17 cellular contexts compared by ENCODE assay signal in the genomic region with DNA sequence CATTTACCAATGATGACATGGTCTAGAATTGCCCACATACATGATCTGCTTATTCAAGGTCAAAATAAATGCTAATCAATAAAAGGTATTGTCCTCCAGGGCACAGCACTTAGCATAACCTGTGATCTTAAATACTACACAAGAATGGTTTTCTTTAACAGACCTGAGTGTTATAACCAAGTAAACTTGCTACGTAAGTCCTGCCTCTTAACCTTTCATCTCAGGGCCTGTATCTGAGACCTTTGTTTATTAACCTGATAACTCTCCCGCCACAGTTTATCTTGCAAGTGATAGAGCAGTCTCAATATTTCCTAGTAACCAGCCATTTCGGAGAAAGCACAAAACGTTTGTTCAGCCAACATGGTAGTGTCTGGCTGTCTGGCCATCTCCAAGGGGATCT.
DNase-seq lines count a peak whose midpoint lies in the region; ATAC-seq, FAIRE-seq and TF ChIP-seq lines count a peak whose summit lies in the region.
"Had no signal": no experiment of that assay in that cellular context is flagged by ENCODE, and none has a peak within 500 bp of the region (broad histone marks: within the 10 kb centered on the region; RNA-seq: fewer than 3 reads in every experiment).

No MANE protein-coding gene starts in this region.

- H3K9me1 ChIP-seq in K562 (ENCODE audit: control insufficient read depth, insufficient read depth, low read length): no peaks in the 10 kb centered on the region

- H2AFZ ChIP-seq in K562 (ENCODE audit: low read depth, low read length): no peak overlapping the region
- H2AFZ ChIP-seq in hepatocyte: no peak overlapping the region
- H2AFZ ChIP-seq: GM23338 had no signal

- TF ChIP-seq CTCF in K562 (IDR thresholded peaks at IDR 0.05 in 2 of 3, conservative IDR thresholded peaks at IDR 0.05 in 1 of 3; ENCODE audit: insufficient read depth in 2 of 3, low read depth in 1 of 3, low read length in 3 of 3) (no peak), hepatocyte (IDR thresholded peaks at IDR 0.05; ENCODE audit: poor library complexity) (no peak)

- intact Hi-C loops in K562 (cut with micrococcal nuclease) (no loop called here), Right ventricle myocardium superior (cut with DNase I) (no loop called here)

- CTCF ChIA-PET in K562 (lab: Yijun Ruan, JAX; ENCODE audit: low intra/inter-chr PET ratio): no interaction called here

- DNase-seq in activated naive CD4-positive, alpha-beta T cell treated with anti-CD3 and anti-CD28 coated beads, Interleukin-2, amount 50 U/mL, for 72 hours (ENCODE audit: low spot score in 2 of 2): no peak
- DNase-seq in K562 (ENCODE audit: extremely low read depth in 1 of 4, low spot score in 3 of 4): no peak
- DNase-seq in hepatocyte (ENCODE audit: low spot score): no peak
- DNase-seq in Right ventricle myocardium superior: no peak
- DNase-seq in activated T-cell treated with anti-CD3 and anti-CD28 coated beads, Interleukin-2, amount 50 U/mL, for 4 hours: no peak
- no peak for DNase-seq in OCI-M2 (lab: John Stamatoyannopoulos, UW; ENCODE audit: unreplicated experiment)
- DNase-seq: ACHN; Calu3; CD4-positive, CD25-positive, alpha-beta regulatory T cell; DMS 273 treated with DMSO at 0.1 percent for 48 hours; IMR-90 had no signal

- H3K36me3 Mint-ChIP-seq in activated naive CD4-positive, alpha-beta T cell treated with anti-CD3 and anti-CD28 coated beads, Interleukin-2, amount 50 U/mL, for 24 hours: no peaks in the 10 kb centered on the region
- peaks cover 0 to 8% of the 10 kb centered on the region in 2 donors for H3K36me3 Mint-ChIP-seq in activated naive CD4-positive, alpha-beta T cell treated with anti-CD3 and anti-CD28 coated beads, Interleukin-2, amount 50 U/mL, for 72 hours
- H3K36me3 Mint-ChIP-seq in activated T-cell treated with anti-CD3 and anti-CD28 coated beads, Interleukin-2, amount 50 U/mL, for 4 hours (ENCODE audit: insufficient read depth): no peaks in the 10 kb centered on the region
- H3K36me3 Mint-ChIP-seq: CD4-positive, CD25-positive, alpha-beta regulatory T cell had no signal

- no peaks in the 10 kb centered on the region for H3K79me2 ChIP-seq in K562 (ENCODE audit: control insufficient read depth, insufficient read depth, low read length)
- H3K79me2 ChIP-seq in hepatocyte: no peaks in the 10 kb centered on the region

- no peaks in the 10 kb centered on the region for H3K9me2 ChIP-seq in hepatocyte (replicated peaks; ENCODE audit: insufficient read depth)

- H4K20me1 ChIP-seq in K562 (replicated peaks; ENCODE audit: control insufficient read depth, insufficient read depth, low read length) (no peaks in the 10 kb centered on the region), hepatocyte (ENCODE audit: insufficient read depth, poor library complexity, severe bottlenecking) (no peaks in the 10 kb centered on the region)
- H4K20me1 ChIP-seq: BLaER1 treated with 17β-estradiol and CSF1 and Interleukin-3, amounts not matched to agents 10 nM and 100 nM had no signal

- H3K36me3 ChIP-seq in K562 (ENCODE audit: control insufficient read depth, insufficient read depth, low read length): no peaks in the 10 kb centered on the region
- H3K36me3 ChIP-seq in hepatocyte (replicated peaks; ENCODE audit: insufficient read depth, low read depth): no peaks in the 10 kb centered on the region
- no peaks in the 10 kb centered on the region for H3K36me3 ChIP-seq in subcutaneous abdominal adipose tissue (ENCODE audit: control insufficient read depth in 5 of 5, insufficient read depth in 5 of 5, low read length in 5 of 5)
- H3K36me3 ChIP-seq: BLaER1 treated with 17β-estradiol and CSF1 and Interleukin-3, amounts not matched to agents 10 nM and 100 nM; HAP-1 had no signal

- no TSS peak for BruUV-seq in K562 (replicated peaks; lab: Mats Ljungman, UMichigan)

- TF ChIP-seq EP300 in K562 (IDR thresholded peaks at IDR 0.05; ENCODE audit: low read length): no peak

- H3K27me3 ChIP-seq in K562 (ENCODE audit: control insufficient read depth in 2 of 2, insufficient read depth in 2 of 2, low read length in 2 of 2) (no peaks in the 10 kb centered on the region), hepatocyte (no peaks in the 10 kb centered on the region), subcutaneous abdominal adipose tissue (ENCODE audit: control insufficient read depth in 5 of 5, insufficient read depth in 4 of 5, low read length in 5 of 5) (no peaks in the 10 kb centered on the region)
- H3K27me3 ChIP-seq: BLaER1 treated with 17β-estradiol and CSF1 and Interleukin-3, amounts not matched to agents 10 nM and 100 nM had no signal

- H3K4me1 Mint-ChIP-seq in activated naive CD4-positive, alpha-beta T cell treated with anti-CD3 and anti-CD28 coated beads, Interleukin-2, amount 50 U/mL, for 24 hours: peaks cover 14% of the 10 kb centered on the region
- peaks cover 4% of the 10 kb centered on the region for H3K4me1 Mint-ChIP-seq in activated T-cell treated with anti-CD3 and anti-CD28 coated beads, Interleukin-2, amount 50 U/mL, for 4 hours (ENCODE audit: low read depth)

- H3K4me2 ChIP-seq in K562 (ENCODE audit: insufficient read depth, low read length) (no peak overlapping the region), hepatocyte (peak overlapping the region; percentile 23)
- H3K4me2 ChIP-seq: GM23338 had no signal

- 5% methylated on average over 4 of the region's 4 CpGs for WGBS in K562 (ENCODE audit: insufficient coverage, low coverage, missing lambda C conversion rate)
- WGBS in hepatocyte (ENCODE audit: low lambda C conversion rate, missing lambda C conversion rate): 40% methylated on average over 4 of the region's 4 CpGs

- H3K27me3 Mint-ChIP-seq in activated naive CD4-positive, alpha-beta T cell treated with anti-CD3 and anti-CD28 coated beads, Interleukin-2, amount 50 U/mL, for 24 hours: no peaks in the 10 kb centered on the region
- no peaks in the 10 kb centered on the region for H3K27me3 Mint-ChIP-seq in activated T-cell treated with anti-CD3 and anti-CD28 coated beads, Interleukin-2, amount 50 U/mL, for 4 hours (ENCODE audit: low read depth)
- H3K27me3 Mint-ChIP-seq: CD4-positive, CD25-positive, alpha-beta regulatory T cell had no signal

- H3K4me3 Mint-ChIP-seq in activated naive CD4-positive, alpha-beta T cell treated with anti-CD3 and anti-CD28 coated beads, Interleukin-2, amount 50 U/mL, for 24 hours: no peak overlapping the region
- H3K4me3 Mint-ChIP-seq in activated T-cell treated with anti-CD3 and anti-CD28 coated beads, Interleukin-2, amount 50 U/mL, for 4 hours: no peak overlapping the region
- H3K4me3 Mint-ChIP-seq: CD4-positive, CD25-positive, alpha-beta regulatory T cell; GM23338 had no signal

- ATAC-seq in activated naive CD4-positive, alpha-beta T cell treated with anti-CD3 and anti-CD28 coated beads, Interleukin-2, amount 50 U/mL, for 72 hours: no peak
- ATAC-seq in K562 (no peak), Right ventricle myocardium superior (ENCODE audit: poor library complexity) (no peak)
- no peak for ATAC-seq in activated T-cell treated with anti-CD3 and anti-CD28 coated beads, Interleukin-2, amount 50 U/mL, for 4 hours
- ATAC-seq: GM23338 had no signal

- peak overlapping the region; percentile 1 for H3K27ac Mint-ChIP-seq in activated naive CD4-positive, alpha-beta T cell treated with anti-CD3 and anti-CD28 coated beads, Interleukin-2, amount 50 U/mL, for 24 hours
- peak overlapping the region in 1 of 2 donors; percentile 2 for H3K27ac Mint-ChIP-seq in activated naive CD4-positive, alpha-beta T cell treated with anti-CD3 and anti-CD28 coated beads, Interleukin-2, amount 50 U/mL, for 72 hours
- H3K27ac Mint-ChIP-seq: CD4-positive, CD25-positive, alpha-beta regulatory T cell; GM23338 had no signal

- no peak for TF ChIP-seq RAD21 in K562 (CRISPR knock-in tag; conservative IDR thresholded peaks at IDR 0.05 in 1 of 2, IDR thresholded peaks at IDR 0.05 in 1 of 2)

- in situ Hi-C loops in K562 (cut with MboI): no loop called here

- H3K9ac ChIP-seq in K562 (ENCODE audit: insufficient read depth in 1 of 2, low read depth in 2 of 2, low read length in 2 of 2): no peak overlapping the region
- peak overlapping the region in 1 of 5 donors; percentile 75 for H3K9ac ChIP-seq in subcutaneous abdominal adipose tissue (ENCODE audit: low read length in 5 of 5)
- H3K9ac ChIP-seq: BLaER1 treated with 17β-estradiol and CSF1 and Interleukin-3, amounts not matched to agents 10 nM and 100 nM had no signal

- H3K27ac ChIP-seq in K562 (ENCODE audit: extremely low read depth, low read depth, low read length) (no peak overlapping the region), hepatocyte (peak overlapping the region; percentile 39), subcutaneous abdominal adipose tissue (ENCODE audit: low read depth, low read length) (peak overlapping the region; percentile 87)
- H3K27ac ChIP-seq: BLaER1 treated with 17β-estradiol and CSF1 and Interleukin-3, amounts not matched to agents 10 nM and 100 nM had no signal

- TF ChIP-seq POLR2A in K562 (conservative IDR thresholded peaks at IDR 0.05): no peak

- no peak for FAIRE-seq in K562 (lab: Jason Lieb, UNC)
- FAIRE-seq: GM12891 had no signal

- H3K4me3 ChIP-seq in K562 (no peak overlapping the region), hepatocyte (no peak overlapping the region), subcutaneous abdominal adipose tissue (ENCODE audit: low read depth in 1 of 5, low read length in 5 of 5) (no peak overlapping the region)
- H3K4me3 ChIP-seq: BLaER1 treated with 17β-estradiol and CSF1 and Interleukin-3, amounts not matched to agents 10 nM and 100 nM; GM23338; HAP-1 had no signal

- H3K9me3 ChIP-seq in K562 (replicated peaks; ENCODE audit: control insufficient read depth, insufficient read depth, low read depth, low read length) (no peaks in the 10 kb centered on the region), hepatocyte (ENCODE audit: low read depth) (no peaks in the 10 kb centered on the region), subcutaneous abdominal adipose tissue (ENCODE audit: control insufficient read depth in 5 of 5, low read length in 5 of 5) (no peaks in the 10 kb centered on the region)
- H3K9me3 ChIP-seq: HAP-1 had no signal

- POLR2A ChIA-PET in K562 (lab: Yijun Ruan, JAX): no interaction called here

- H3K4me1 ChIP-seq in K562 (replicated peaks in 1 of 2; ENCODE audit: control insufficient read depth in 2 of 2, insufficient read depth in 2 of 2, low read length in 2 of 2) (no peaks in the 10 kb centered on the region; a peak in 2 of 5 replicates), hepatocyte (ENCODE audit: insufficient read depth) (peaks cover 13% of the 10 kb centered on the region), subcutaneous abdominal adipose tissue (ENCODE audit: control insufficient read depth in 5 of 5, insufficient read depth in 5 of 5, low read length in 5 of 5) (peaks cover 0 to 26% (median 18%) of the 10 kb centered on the region in 5 donors)
- H3K4me1 ChIP-seq: HAP-1 had no signal

- no peaks in the 10 kb centered on the region for H3K9me3 Mint-ChIP-seq in activated naive CD4-positive, alpha-beta T cell treated with anti-CD3 and anti-CD28 coated beads, Interleukin-2, amount 50 U/mL, for 24 hours
- peaks cover 0 to under 1% of the 10 kb centered on the region in 2 donors for H3K9me3 Mint-ChIP-seq in activated naive CD4-positive, alpha-beta T cell treated with anti-CD3 and anti-CD28 coated beads, Interleukin-2, amount 50 U/mL, for 72 hours
- no peaks in the 10 kb centered on the region for H3K9me3 Mint-ChIP-seq in activated T-cell treated with anti-CD3 and anti-CD28 coated beads, Interleukin-2, amount 50 U/mL, for 4 hours
- H3K9me3 Mint-ChIP-seq: GM23338 had no signal

TF ChIP-seq in K562, 482 proteins besides CTCF, POLR2A, EP300 and RAD21 (continues in another document):
- no peak for TF ChIP-seq MCM3 (IDR thresholded peaks at IDR 0.05)
